31 cellular contexts compared by ENCODE assay signal in genomic region chr14:74915426-74915825, GRCh38. TPM values are rescaled to one million over a fixed set of nuclear protein-coding genes. Genes with fewer than 3 reads are reported as not detected.
"Had no signal": no experiment of that assay in that cellular context is flagged by ENCODE, and none has a peak within 500 bp of the region (broad histone marks: within the 10 kb centered on the region; RNA-seq: fewer than 3 reads in every experiment).

No MANE protein-coding gene starts in this region.

- H3K9me3 ChIP-seq: ascending aorta, body of pancreas had no signal

- H3K4me1 Mint-ChIP-seq: activated B cell treated with CpG ODN at 0.5 μM for 24 hours; activated CD4-positive, alpha-beta T cell treated with anti-CD3 and anti-CD28 coated beads, Interleukin-2, amount 10 ng/mL, durations not matched to agents 24 days and 14 days; activated CD8-positive, alpha-beta memory T cell treated with anti-CD3 and anti-CD28 coated beads, Interleukin-2, amount 10 ng/mL, durations not matched to agents 7 days and 5 days; activated naive CD4-positive, alpha-beta T cell treated with anti-CD3 and anti-CD28 coated beads, Interleukin-2, amount 50 U/mL, for 24 hours had no signal

- H3K27ac ChIP-seq: body of pancreas had no signal

- H3K4me3 Mint-ChIP-seq: activated B cell treated with CpG ODN at 0.5 μM for 24 hours; activated CD4-positive, alpha-beta T cell treated with anti-CD3 and anti-CD28 coated beads, Interleukin-2, amount 10 ng/mL, durations not matched to agents 24 days and 14 days; activated CD8-positive, alpha-beta memory T cell treated with anti-CD3 and anti-CD28 coated beads, Interleukin-2, amount 10 ng/mL, durations not matched to agents 7 days and 5 days; activated naive CD4-positive, alpha-beta T cell treated with anti-CD3 and anti-CD28 coated beads, Interleukin-2, amount 50 U/mL, for 24 hours; activated T-cell treated with anti-CD3 and anti-CD28 coated beads, Interleukin-2, amount 50 U/mL, for 24 hours; activated T-helper 1 cell treated with anti-CD3 and anti-CD28 coated beads, Interleukin-12 subunit alpha, Interleukin-12 subunit beta, Interleukin-2, Interleukin-4 antibody, amounts not matched to agents 30 ng/mL and 10 ng/mL and 1 ng/mL, durations not matched to agents 14 hours and 24 hours and 36 hours; T-cell had no signal

- ATAC-seq: activated CD8-positive, alpha-beta memory T cell treated with anti-CD3 and anti-CD28 coated beads, Interleukin-2, amount 10 ng/mL, durations not matched to agents 7 days and 5 days; body of pancreas; Panc1; T-cell had no signal

- DNase-seq: activated B cell treated with CpG ODN at 0.5 μM for 24 hours; activated CD4-positive, alpha-beta T cell treated with anti-CD3 and anti-CD28 coated beads for 1 hour; activated CD4-positive, alpha-beta T cell treated with anti-CD3 and anti-CD28 coated beads, Interleukin-2, amount 10 ng/mL, durations not matched to agents 24 days and 14 days; activated CD4-positive, alpha-beta T cell treated with anti-CD3 and anti-CD28 coated beads, Interleukin-2, amount 50 U/mL, for 48 hours; activated CD8-positive, alpha-beta memory T cell treated with anti-CD3 and anti-CD28 coated beads, Interleukin-2, amount 10 ng/mL, durations not matched to agents 7 days and 5 days; activated effector memory CD4-positive, alpha-beta T cell treated with Interleukin-2 at 50 U/mL for 16 hours; activated naive CD4-positive, alpha-beta T cell; activated T-cell treated with anti-CD3 and anti-CD28 coated beads, Interleukin-2, amount 50 U/mL, for 24 hours; amniotic stem cell; body of pancreas; MM.1S; NCI-H1105; NCI-H1436; NCI-H1694 treated with DMSO at 0.1 percent for 48 hours; NCI-H2029 treated with DMSO at 0.1 percent for 48 hours; NCI-H345; NCI-H510A; NCI-H69; NK-92 treated with Interleukin-12 subunit alpha and Interleukin-12 subunit beta, amount 100 ng/mL, for 24 hours; OCI-M1; RPMI8226; SHP77 treated with DMSO at 0.1 percent for 48 hours; T-cell; T-helper 2 cell; T1000 had no signal

- H3K36me3 ChIP-seq: ascending aorta had no signal

- H3K27ac Mint-ChIP-seq: activated B cell treated with CpG ODN at 0.5 μM for 24 hours; activated CD4-positive, alpha-beta T cell treated with anti-CD3 and anti-CD28 coated beads, Interleukin-2, amount 10 ng/mL, durations not matched to agents 24 days and 14 days; activated CD8-positive, alpha-beta memory T cell treated with anti-CD3 and anti-CD28 coated beads, Interleukin-2, amount 10 ng/mL, durations not matched to agents 7 days and 5 days; activated naive CD4-positive, alpha-beta T cell treated with anti-CD3 and anti-CD28 coated beads, Interleukin-2, amount 50 U/mL, for 24 hours; activated T-cell treated with anti-CD3 and anti-CD28 coated beads, Interleukin-2, amount 50 U/mL, for 24 hours; activated T-helper 1 cell treated with anti-CD3 and anti-CD28 coated beads, Interleukin-12 subunit alpha, Interleukin-12 subunit beta, Interleukin-2, Interleukin-4 antibody, amounts not matched to agents 30 ng/mL and 10 ng/mL and 1 ng/mL, durations not matched to agents 14 hours and 24 hours and 36 hours; T-cell had no signal

- H3K9me3 Mint-ChIP-seq: activated B cell treated with CpG ODN at 0.5 μM for 24 hours; activated CD4-positive, alpha-beta T cell treated with anti-CD3 and anti-CD28 coated beads, Interleukin-2, amount 10 ng/mL, durations not matched to agents 24 days and 14 days; activated naive CD4-positive, alpha-beta T cell treated with anti-CD3 and anti-CD28 coated beads, Interleukin-2, amount 50 U/mL, for 24 hours; activated T-cell treated with anti-CD3 and anti-CD28 coated beads, Interleukin-2, amount 50 U/mL, for 24 hours; activated T-helper 1 cell treated with anti-CD3 and anti-CD28 coated beads, Interleukin-12 subunit alpha, Interleukin-12 subunit beta, Interleukin-2, Interleukin-4 antibody, amounts not matched to agents 30 ng/mL and 10 ng/mL and 1 ng/mL, durations not matched to agents 14 hours and 24 hours and 36 hours; T-cell had no signal

- H3K27me3 ChIP-seq: ascending aorta, body of pancreas had no signal

- H3K4me1 ChIP-seq: body of pancreas had no signal

- H3K4me3 ChIP-seq: ascending aorta, body of pancreas had no signal

- H3K36me3 Mint-ChIP-seq: activated CD8-positive, alpha-beta memory T cell treated with anti-CD3 and anti-CD28 coated beads, Interleukin-2, amount 10 ng/mL, durations not matched to agents 7 days and 5 days; T-cell had no signal

- H3K27me3 Mint-ChIP-seq: activated B cell treated with CpG ODN at 0.5 μM for 24 hours; activated CD4-positive, alpha-beta T cell treated with anti-CD3 and anti-CD28 coated beads, Interleukin-2, amount 10 ng/mL, durations not matched to agents 24 days and 14 days; activated CD8-positive, alpha-beta memory T cell treated with anti-CD3 and anti-CD28 coated beads, Interleukin-2, amount 10 ng/mL, durations not matched to agents 7 days and 5 days; activated naive CD4-positive, alpha-beta T cell treated with anti-CD3 and anti-CD28 coated beads, Interleukin-2, amount 50 U/mL, for 24 hours; activated T-cell treated with anti-CD3 and anti-CD28 coated beads, Interleukin-2, amount 50 U/mL, for 24 hours; T-cell had no signal

RNA-seq across cellular contexts. Expression of gene PROX2, which starts 39.5 kb away (rescaled TPM):
- total RNA-seq: activated B cell treated with CpG ODN at 0.5 μM for 24 hours; activated CD4-positive, alpha-beta T cell treated with anti-CD3 and anti-CD28 coated beads, Interleukin-2, amount 10 ng/mL, durations not matched to agents 24 days and 14 days; activated T-helper 1 cell treated with anti-CD3 and anti-CD28 coated beads, Interleukin-12 subunit alpha, Interleukin-12 subunit beta, Interleukin-2, Interleukin-4 antibody, amounts not matched to agents 30 ng/mL and 10 ng/mL and 1 ng/mL, durations not matched to agents 14 hours and 24 hours and 36 hours; ascending aorta; bronchial epithelial cell; SK-MEL-5 had no signal

RNA-seq across cellular contexts. Expression of gene PGF, which starts 40.0 kb away (rescaled TPM):
- total RNA-seq: activated B cell treated with CpG ODN at 0.5 μM for 24 hours had no signal
